Comparison of ENCODE assay signal across 8 cellular contexts in the genomic region with DNA sequence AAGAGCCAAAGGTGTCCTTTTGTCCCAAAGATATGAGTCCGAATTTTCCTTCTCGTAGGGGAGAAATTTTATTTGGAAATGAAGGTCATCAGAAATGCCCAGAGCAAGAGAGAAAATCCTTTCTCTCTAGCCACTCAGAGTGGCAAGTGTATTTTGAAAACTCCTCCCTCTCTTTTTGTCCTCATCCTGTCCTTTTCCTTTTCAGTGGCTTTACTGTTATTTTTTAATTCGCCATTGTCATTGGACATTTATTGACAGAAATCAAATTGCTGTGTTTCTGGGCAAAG. TPM values are rescaled to one million over a fixed set of nuclear protein-coding genes. Genes with fewer than 3 reads are reported as not detected.
A peak's percentile ranks its signal among the peaks of the same experiment; 100 is the strongest.
DNase-seq lines count a peak whose midpoint lies in the region; ATAC-seq lines count a peak whose summit lies in the region.

No MANE protein-coding gene starts in this region.

- H3K4me1 ChIP-seq in muscle layer of colon (ENCODE audit: insufficient read depth, low read length), result peaks cover 31% of the 10 kb centered on the region

- H3K27me3 ChIP-seq in muscle layer of colon (ENCODE audit: control insufficient read depth in 1 of 2, insufficient read depth in 2 of 2, low read length in 2 of 2), result no peaks in the 10 kb centered on the region

- peak overlapping the region; percentile 44 to 72 for H3K4me3 ChIP-seq in muscle layer of colon (ENCODE audit: low read depth in 1 of 2, low read length in 2 of 2)

- H3K9ac ChIP-seq in muscle layer of colon (ENCODE audit: low read length), result peak overlapping the region; percentile 15

- H3K36me3 ChIP-seq in muscle layer of colon (ENCODE audit: insufficient read depth, low read length), result no peaks in the 10 kb centered on the region

- peak; percentile 9 for ATAC-seq in Right ventricle myocardium superior (ENCODE audit: poor library complexity)
- ATAC-seq in HG03095 (IDR thresholded peaks at IDR 0.05; ENCODE audit: unreplicated experiment), result no peak

- no peaks in the 10 kb centered on the region for H3K9me3 ChIP-seq in muscle layer of colon (ENCODE audit: low read length)

- H3K27ac ChIP-seq in cingulate gyrus (ENCODE audit: low read depth, low read length) (peak overlapping the region; percentile 93), muscle layer of colon (ENCODE audit: low read depth, low read length) (peak overlapping the region; percentile 83)

- intact Hi-C loops in Right ventricle myocardium superior (cut with DNase I), result no loop called here
- intact Hi-C loops in cardiac septum (cut with DNase I), result loop anchor here (5.0 kb wide), 2 partner anchors 37 to 72 kb away; partner anchors contain the start of genes SLC25A16 and TET1

- no peak for DNase-seq in Right ventricle myocardium superior
- no peak for DNase-seq in cardiac septum (ENCODE audit: low spot score)
- no peak for DNase-seq in OCI-M2 (lab: John Stamatoyannopoulos, UW; ENCODE audit: unreplicated experiment)
- DNase-seq in stimulated activated CD4-positive, alpha-beta T cell treated with anti-CD3 and anti-CD28 coated beads, Interleukin-12 subunit alpha, Interleukin-12 subunit beta, amount 100 ng/mL, for 4 hours, result no peak
- DNase-seq in NCI-H526 treated with DMSO at 0.1 percent for 48 hours (lab: John Stamatoyannopoulos, UW), result no peak

RNA-seq across cellular contexts. Expression of gene TET1, which starts 39.6 kb away (rescaled TPM):
- total RNA-seq in Right ventricle myocardium superior (2.9 TPM), cardiac septum (1.2 TPM)
